ENCODE assay signal across 10 cellular contexts in the genomic region with DNA sequence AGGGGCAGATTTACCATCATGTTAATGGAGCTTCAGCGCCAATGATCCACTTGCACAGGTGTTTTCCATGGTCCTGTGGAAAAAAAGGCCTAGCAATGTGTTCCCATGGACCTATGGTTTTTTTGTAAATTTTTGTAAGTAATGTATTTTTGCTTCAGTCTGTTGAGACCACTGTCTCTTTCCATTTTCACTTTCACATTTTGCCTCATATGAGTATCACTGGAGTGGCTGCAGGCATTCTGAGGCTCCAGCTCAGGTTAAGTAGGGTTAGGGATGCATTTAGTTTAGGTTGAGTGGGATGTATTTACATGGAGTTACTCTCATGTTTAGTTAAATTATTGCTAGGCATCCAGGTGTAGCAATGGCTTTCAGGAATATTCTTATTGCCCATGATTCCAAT. TPM values are rescaled to one million over a fixed set of nuclear protein-coding genes. Genes with fewer than 3 reads are reported as not detected.
A peak's percentile ranks its signal among the peaks of the same experiment; 100 is the strongest.
DNase-seq lines count a peak whose midpoint lies in the region; ATAC-seq and TF ChIP-seq lines count a peak whose summit lies in the region.
"Had no signal": no experiment of that assay in that cellular context is flagged by ENCODE, and none has a peak within 500 bp of the region (broad histone marks: within the 10 kb centered on the region; RNA-seq: fewer than 3 reads in every experiment).

No MANE protein-coding gene starts in this region.

- H3K36me3 Mint-ChIP-seq in MCF 10A (ENCODE audit: insufficient read depth, unreplicated experiment), result no peaks in the 10 kb centered on the region
- H3K36me3 Mint-ChIP-seq: type B pancreatic cell had no signal

- no peaks in the 10 kb centered on the region for H3K36me3 ChIP-seq in effector memory CD4-positive, alpha-beta T cell (ENCODE audit: control insufficient read depth, insufficient read depth, low read length)
- H3K36me3 ChIP-seq: breast epithelium had no signal

- H3K27me3 Mint-ChIP-seq in MCF 10A (ENCODE audit: insufficient read depth, unreplicated experiment), result peaks cover 55% of the 10 kb centered on the region
- H3K27me3 Mint-ChIP-seq: type B pancreatic cell had no signal

- ATAC-seq in GM18508 (IDR thresholded peaks at IDR 0.05; ENCODE audit: insufficient read depth, unreplicated experiment) (peak; percentile 53), GM21447 (IDR thresholded peaks at IDR 0.05; ENCODE audit: unreplicated experiment) (peak; percentile 77), HG03342 (IDR thresholded peaks at IDR 0.05; ENCODE audit: unreplicated experiment) (peak; percentile 80)

- H3K27me3 ChIP-seq in effector memory CD4-positive, alpha-beta T cell (replicated peaks; ENCODE audit: control insufficient read depth, insufficient read depth, low read length, poor library complexity, severe bottlenecking), result no peaks in the 10 kb centered on the region
- H3K27me3 ChIP-seq: breast epithelium had no signal

- no peak overlapping the region for H3K27ac Mint-ChIP-seq in MCF 10A (ENCODE audit: low read depth, unreplicated experiment)
- H3K27ac Mint-ChIP-seq: type B pancreatic cell had no signal

- H3K27ac ChIP-seq in effector memory CD4-positive, alpha-beta T cell (ENCODE audit: insufficient read depth, low read length, poor library complexity, severe bottlenecking), result peak overlapping the region; percentile 38
- H3K27ac ChIP-seq: breast epithelium had no signal

- POLR2A ChIA-PET in MCF 10A (lab: Yijun Ruan, JAX), result interaction anchor here (1.4 kb wide), 1 partner anchor 19 kb away, joined by 3 read pairs; no protein-coding TSS in a partner anchor

- DNase-seq in effector memory CD4-positive, alpha-beta T cell, result no peak
- DNase-seq in NCI-H774 (lab: John Stamatoyannopoulos, UW) (no peak), nucleus accumbens (lab: John Stamatoyannopoulos, UW) (no peak), NCI-H2171 treated with DMSO at 0.1 percent for 48 hours (lab: John Stamatoyannopoulos, UW) (no peak), MCF 10A (ENCODE audit: unreplicated experiment) (no peak)

- H3K4me3 ChIP-seq in effector memory CD4-positive, alpha-beta T cell (ENCODE audit: insufficient read depth, low read depth, low read length, poor library complexity, severe bottlenecking), result peak overlapping the region; percentile 41
- H3K4me3 ChIP-seq: breast epithelium had no signal

- H3K9me3 ChIP-seq in effector memory CD4-positive, alpha-beta T cell (ENCODE audit: control insufficient read depth, low read length), result no peaks in the 10 kb centered on the region
- H3K9me3 ChIP-seq: breast epithelium had no signal

- H3K4me1 ChIP-seq in effector memory CD4-positive, alpha-beta T cell (ENCODE audit: control insufficient read depth, insufficient read depth, low read length, poor library complexity, severe bottlenecking), result peaks cover 29% of the 10 kb centered on the region
- H3K4me1 ChIP-seq: breast epithelium had no signal

- no peaks in the 10 kb centered on the region for H3K9me3 Mint-ChIP-seq in MCF 10A (ENCODE audit: unreplicated experiment)
- H3K9me3 Mint-ChIP-seq: type B pancreatic cell had no signal

- intact Hi-C loops in MCF 10A (cut with micrococcal nuclease), result no loop called here

- TF ChIP-seq CTCF in MCF 10A (IDR thresholded peaks at IDR 0.05; ENCODE audit: unreplicated experiment), result no peak

- no TSS peak for BruUV-seq in MCF 10A (replicated peaks; lab: Mats Ljungman, UMichigan)

- no peak overlapping the region for H3K4me3 Mint-ChIP-seq in MCF 10A (ENCODE audit: unreplicated experiment)
- H3K4me3 Mint-ChIP-seq: type B pancreatic cell had no signal

- CTCF ChIA-PET in MCF 10A (lab: Yijun Ruan, JAX), result interaction anchor here (0.6 kb wide), 1 partner anchor 31 kb away, joined by 4 read pairs; no protein-coding TSS in a partner anchor

- no peaks in the 10 kb centered on the region for H3K4me1 Mint-ChIP-seq in MCF 10A (ENCODE audit: insufficient read depth, unreplicated experiment)

RNA-seq across cellular contexts. Expression of gene LMBRD1, which starts 19.2 kb away (rescaled TPM):
- total RNA-seq in MCF 10A (2022), result 18.1 and 20.7 TPM in 2 replicates

RNA-seq across cellular contexts. Expression of gene COL19A1, which starts 50.3 kb away (rescaled TPM):
- total RNA-seq in MCF 10A (2022), result not detected in 2 replicates
